Comparison of ENCODE assay signal across 8 cellular contexts in the genomic region with DNA sequence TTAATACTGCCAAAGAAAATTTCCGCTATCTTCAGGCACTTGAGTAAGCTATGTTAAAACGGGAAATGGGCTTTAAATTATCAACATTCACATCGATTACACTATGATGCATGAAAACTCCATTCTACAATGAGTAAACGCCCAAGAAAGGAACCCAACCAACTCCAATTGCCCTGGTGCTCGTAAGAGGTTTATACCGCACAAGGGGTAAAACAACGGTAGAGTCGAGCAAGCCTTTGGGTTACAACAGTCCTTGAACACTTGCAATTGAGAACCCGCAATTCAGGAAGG. TPM values are rescaled to one million over a fixed set of nuclear protein-coding genes. Genes with fewer than 3 reads are reported as not detected.
DNase-seq lines count a peak whose midpoint lies in the region; ATAC-seq and TF ChIP-seq lines count a peak whose summit lies in the region.

No MANE protein-coding gene starts in this region.

- H3K4me3 ChIP-seq in OCI-LY3 (ENCODE audit: low read length), result peak overlapping the region; percentile 88
- H3K4me3 ChIP-seq in choroid plexus epithelial cell (ENCODE audit: low read depth, low read length), result peak overlapping the region; percentile 90
- H3K4me3 ChIP-seq in aorta (ENCODE audit: low read length in 2 of 2), result peak overlapping the region; percentile 10 to 86

- peaks cover 57% of the 10 kb centered on the region for H3K79me2 ChIP-seq in OCI-LY3 (ENCODE audit: low read length)

- DNase-seq in NCI-H1694 treated with DMSO at 0.1 percent for 48 hours (lab: John Stamatoyannopoulos, UW) (peak; percentile 12), NCI-H1694 (lab: John Stamatoyannopoulos, UW) (no peak), choroid plexus epithelial cell (ENCODE audit: low read depth) (peak; percentile 45), midbrain (lab: John Stamatoyannopoulos, UW) (peak; percentile 47), aorta (no peak), NCI-H146 (lab: John Stamatoyannopoulos, UW) (no peak)

- intact Hi-C loops in aorta (cut with DNase I), result loop anchor here (5.0 kb wide), 3 partner anchors 43 to 202 kb away; a partner anchor contains a TSS

- 1% methylated on average over 9 of the region's 9 CpGs for WGBS in aorta, 2 donors

- TF ChIP-seq CTCF in OCI-LY3 (IDR thresholded peaks at IDR 0.05; ENCODE audit: low read depth, low read length) (no peak), choroid plexus epithelial cell (conservative IDR thresholded peaks at IDR 0.05; ENCODE audit: low read depth, low read length) (no peak)

- H3K27me3 ChIP-seq in OCI-LY3 (ENCODE audit: low read depth, low read length) (peaks cover 16% of the 10 kb centered on the region), aorta (ENCODE audit: control insufficient read depth in 1 of 2, insufficient read depth in 2 of 2, low read length in 1 of 2) (no peaks in the 10 kb centered on the region)

- no peak for ATAC-seq in aorta (ENCODE audit: low FRiP score)
- no peak for ATAC-seq in GM21381 (IDR thresholded peaks at IDR 0.05; ENCODE audit: unreplicated experiment)

- H3K36me3 ChIP-seq in OCI-LY3 (replicated peaks; ENCODE audit: low read depth, low read length), result no peaks in the 10 kb centered on the region
- H3K36me3 ChIP-seq in aorta (ENCODE audit: control insufficient read depth in 1 of 2, insufficient read depth in 2 of 2, low read length in 1 of 2), result no peaks in the 10 kb centered on the region

- peak overlapping the region; percentile 88; the same call in 1 of the 2 replicates for H2AFZ ChIP-seq in OCI-LY3 (ENCODE audit: low read depth, low read length)

- peak overlapping the region; percentile 63 for H3K27ac ChIP-seq in OCI-LY3 (ENCODE audit: low read length)
- peak overlapping the region in 1 of 2 donors; percentile 0 for H3K27ac ChIP-seq in aorta (ENCODE audit: low read depth in 1 of 2, low read length in 2 of 2)

- H3K9me3 ChIP-seq in OCI-LY3 (ENCODE audit: insufficient read depth, low read length), result no peaks in the 10 kb centered on the region
- no peaks in the 10 kb centered on the region for H3K9me3 ChIP-seq in aorta (ENCODE audit: control insufficient read depth, low read length)

- H4K20me1 ChIP-seq in OCI-LY3 (ENCODE audit: insufficient read depth, low read length), result peaks cover 6% of the 10 kb centered on the region; the same call in 1 of the 2 replicates

- peak overlapping the region; percentile 78 for H3K9ac ChIP-seq in OCI-LY3 (ENCODE audit: low read length)

- H3K4me1 ChIP-seq in OCI-LY3 (ENCODE audit: low read length) (peaks cover 18% of the 10 kb centered on the region), aorta (ENCODE audit: control insufficient read depth in 1 of 2, insufficient read depth in 2 of 2, low read length in 2 of 2) (no peaks in the 10 kb centered on the region)

- H3K4me2 ChIP-seq in OCI-LY3 (ENCODE audit: low read length), result peak overlapping the region; percentile 82

RNA-seq across cellular contexts. Expression of a gene that starts 1.0 kb away (rescaled TPM):
- total RNA-seq in aorta, result 10 to 100 TPM; 25.6 to 32.7 TPM
- polyA plus RNA-seq in aorta, result 10 to 100 TPM in 1 of 2 donors, 1 to 10 TPM in 1; 8.6 to 11.0 TPM

Comparison
In these comparisons a context has a peak if more than half of its experiments do, and no peak if none do; other contexts are left out.
1. DNase-seq: peak in NCI-H1694 treated with DMSO at 0.1 percent for 48 hours (single experiment), choroid plexus epithelial cell (single experiment) and midbrain (single experiment); none in NCI-H1694 (single experiment), aorta (0 of 2) and NCI-H146 (single experiment).
2. Peak in every context shown above with its lines, with median percentiles within 50 percentile points of each other: H3K4me3 ChIP-seq.